1 cellular context compared by ENCODE assay signal in genomic region chr14:59013672-59014298, GRCh38.
A peak's percentile ranks its signal among the peaks of the same experiment; 100 is the strongest.
TF ChIP-seq lines count a peak whose summit lies in the region.

No MANE protein-coding gene starts in this region.

TF ChIP-seq in HepG2, 621 proteins besides CTCF, POLR2A, EP300 and RAD21 (continued from another document and continues in another):
- peak; percentile 86 for TF ChIP-seq MED1 (CRISPR knock-in tag; IDR thresholded peaks at IDR 0.05)
- no peak for TF ChIP-seq KLF15 (CRISPR knock-in tag; IDR thresholded peaks at IDR 0.05; ENCODE audit: borderline replicate concordance)
- TF ChIP-seq ZBTB3 (CRISPR knock-in tag; IDR thresholded peaks at IDR 0.05; ENCODE audit: borderline replicate concordance, low read depth) = no peak
- TF ChIP-seq TEAD2 (CRISPR knock-in tag; IDR thresholded peaks at IDR 0.05) = no peak
- no peak for TF ChIP-seq CHD2 (IDR thresholded peaks at IDR 0.05; ENCODE audit: low read depth, low read length)
- TF ChIP-seq ZNF333 (CRISPR knock-in tag; IDR thresholded peaks at IDR 0.05; ENCODE audit: borderline replicate concordance) = no peak
- 0 out of 2 replicates have a peak, but pooled peaks have one; percentile 37 for TF ChIP-seq ZNF335 (CRISPR knock-in tag; IDR thresholded peaks at IDR 0.05)
- TF ChIP-seq ZNF788 (CRISPR knock-in tag; IDR thresholded peaks at IDR 0.05; ENCODE audit: borderline replicate concordance) = peak; percentile 52; the same call in 1 of the 2 replicates
- peak; percentile 32; the same call in 1 of the 2 replicates for TF ChIP-seq CREM (IDR thresholded peaks at IDR 0.05)
- TF ChIP-seq CREM (CRISPR knock-in tag; IDR thresholded peaks at IDR 0.05) = no peak
- TF ChIP-seq BATF2 (CRISPR knock-in tag; IDR thresholded peaks at IDR 0.05) = no peak
- no peak for TF ChIP-seq ZNF205 (CRISPR knock-in tag; IDR thresholded peaks at IDR 0.05)
- TF ChIP-seq ZBTB33 (CRISPR knock-in tag; IDR thresholded peaks at IDR 0.05) = peak; percentile 36; the same call in 1 of the 2 replicates
- no peak for TF ChIP-seq SYNCRIP (IDR thresholded peaks at IDR 0.05; ENCODE audit: insufficient read depth, low read depth, low read length)
- no peak for TF ChIP-seq ZNF225 (CRISPR knock-in tag; IDR thresholded peaks at IDR 0.05)
- TF ChIP-seq ZNF317 (CRISPR knock-in tag; IDR thresholded peaks at IDR 0.05) = peak; percentile 42; the same call in 1 of the 2 replicates
- no peak for TF ChIP-seq POLR2G (IDR thresholded peaks at IDR 0.05; ENCODE audit: low read depth, low read length)
- no peak for TF ChIP-seq PHF8 (CRISPR knock-in tag; IDR thresholded peaks at IDR 0.05)
- no peak for TF ChIP-seq SP4 (CRISPR knock-in tag; IDR thresholded peaks at IDR 0.05)
- peak; percentile 88 for TF ChIP-seq FOXP4 (CRISPR knock-in tag; IDR thresholded peaks at IDR 0.05)
- TF ChIP-seq ZNF3 (CRISPR knock-in tag; IDR thresholded peaks at IDR 0.05) = no peak
- no peak for TF ChIP-seq ZNF281 (CRISPR knock-in tag; IDR thresholded peaks at IDR 0.05; ENCODE audit: borderline replicate concordance)
- 0 out of 2 replicates have a peak, but pooled peaks have one; percentile 40 for TF ChIP-seq ZNF431 (CRISPR knock-in tag; IDR thresholded peaks at IDR 0.05; ENCODE audit: borderline replicate concordance, low read depth)
- no peak for TF ChIP-seq MAFK (conservative IDR thresholded peaks at IDR 0.05 in 1 of 2, IDR thresholded peaks at IDR 0.05 in 1 of 2; ENCODE audit: low read length in 2 of 2)
- no peak for TF ChIP-seq SP1 (IDR thresholded peaks at IDR 0.05)
- no peak for TF ChIP-seq SP1 (CRISPR knock-in tag; IDR thresholded peaks at IDR 0.05)
- TF ChIP-seq ZNF614 (CRISPR knock-in tag; IDR thresholded peaks at IDR 0.05; ENCODE audit: borderline replicate concordance) = peak; percentile 91
- no peak for TF ChIP-seq RNF2 (conservative IDR thresholded peaks at IDR 0.05; ENCODE audit: low read depth)
- peak; percentile 35; the same call in 1 of the 2 replicates for TF ChIP-seq NR2F6 (IDR thresholded peaks at IDR 0.05)
- peak; percentile 69 for TF ChIP-seq NR2F6 (CRISPR knock-in tag; IDR thresholded peaks at IDR 0.05)
- TF ChIP-seq SATB2 (CRISPR knock-in tag; IDR thresholded peaks at IDR 0.05) = no peak
- TF ChIP-seq ZNF878 (CRISPR knock-in tag; IDR thresholded peaks at IDR 0.05) = peak; percentile 72; the same call in 1 of the 2 replicates
- 0 out of 2 replicates have a peak, but pooled peaks have one; percentile 27 for TF ChIP-seq BRCA1 (CRISPR knock-in tag; IDR thresholded peaks at IDR 0.05)
- TF ChIP-seq E2F5 (CRISPR knock-in tag; conservative IDR thresholded peaks at IDR 0.05) = no peak
- peak; percentile 80 for TF ChIP-seq ISL2 (CRISPR knock-in tag; IDR thresholded peaks at IDR 0.05)
- TF ChIP-seq CCAR2 (optimal IDR thresholded peaks at IDR 0.05; ENCODE audit: low read depth, low read length) = no peak
- TF ChIP-seq FOXJ3 (CRISPR knock-in tag; IDR thresholded peaks at IDR 0.05; ENCODE audit: borderline replicate concordance) = peak; percentile 90
- peak; percentile 61; the same call in 1 of the 2 replicates for TF ChIP-seq MIER2 (CRISPR knock-in tag; IDR thresholded peaks at IDR 0.05)
- no peak for TF ChIP-seq ZNF138 (CRISPR knock-in tag; IDR thresholded peaks at IDR 0.05; ENCODE audit: low read depth)
- TF ChIP-seq ZNF839 (CRISPR knock-in tag; IDR thresholded peaks at IDR 0.05; ENCODE audit: borderline replicate concordance) = no peak
- TF ChIP-seq SRF (IDR thresholded peaks at IDR 0.05; ENCODE audit: low read depth, low read length) = no peak
- TF ChIP-seq PAX8 (CRISPR knock-in tag; IDR thresholded peaks at IDR 0.05; ENCODE audit: borderline replicate concordance) = no peak
- TF ChIP-seq TRIM22 (IDR thresholded peaks at IDR 0.05) = no peak
- no peak for TF ChIP-seq HCFC1 (IDR thresholded peaks at IDR 0.05; ENCODE audit: low read depth, low read length)
- TF ChIP-seq ATF2 (CRISPR knock-in tag; IDR thresholded peaks at IDR 0.05) = peak; percentile 57; the same call in 1 of the 2 replicates
- peak; percentile 41; the same call in 1 of the 2 replicates for TF ChIP-seq ZBTB34 (CRISPR knock-in tag; IDR thresholded peaks at IDR 0.05)
- TF ChIP-seq GATA4 (IDR thresholded peaks at IDR 0.05; ENCODE audit: borderline replicate concordance, low read depth) = no peak
- TF ChIP-seq MATR3 (CRISPR knock-in tag; IDR thresholded peaks at IDR 0.05) = no peak
- no peak for TF ChIP-seq SIN3A (IDR thresholded peaks at IDR 0.05; ENCODE audit: borderline replicate concordance, low read depth, low read length)
- TF ChIP-seq DBP (CRISPR knock-in tag; IDR thresholded peaks at IDR 0.05; ENCODE audit: not compliant biosample characterization) = no peak
- TF ChIP-seq FLYWCH1 (CRISPR knock-in tag; IDR thresholded peaks at IDR 0.05) = no peak
- peak; percentile 50; the same call in 1 of the 2 replicates for TF ChIP-seq SOX13 (IDR thresholded peaks at IDR 0.05)
- peak in 1 of 2 experiments; percentile 74; a peak in 2 of 4 replicates for TF ChIP-seq SOX13 (CRISPR knock-in tag; conservative IDR thresholded peaks at IDR 0.05 in 1 of 2, IDR thresholded peaks at IDR 0.05 in 1 of 2)
- peak; percentile 58; the same call in 1 of the 2 replicates for TF ChIP-seq ZNF556 (CRISPR knock-in tag; IDR thresholded peaks at IDR 0.05; ENCODE audit: borderline replicate concordance)
- TF ChIP-seq ZNF367 (CRISPR knock-in tag; IDR thresholded peaks at IDR 0.05; ENCODE audit: borderline replicate concordance) = no peak
